In the genomic region with DNA sequence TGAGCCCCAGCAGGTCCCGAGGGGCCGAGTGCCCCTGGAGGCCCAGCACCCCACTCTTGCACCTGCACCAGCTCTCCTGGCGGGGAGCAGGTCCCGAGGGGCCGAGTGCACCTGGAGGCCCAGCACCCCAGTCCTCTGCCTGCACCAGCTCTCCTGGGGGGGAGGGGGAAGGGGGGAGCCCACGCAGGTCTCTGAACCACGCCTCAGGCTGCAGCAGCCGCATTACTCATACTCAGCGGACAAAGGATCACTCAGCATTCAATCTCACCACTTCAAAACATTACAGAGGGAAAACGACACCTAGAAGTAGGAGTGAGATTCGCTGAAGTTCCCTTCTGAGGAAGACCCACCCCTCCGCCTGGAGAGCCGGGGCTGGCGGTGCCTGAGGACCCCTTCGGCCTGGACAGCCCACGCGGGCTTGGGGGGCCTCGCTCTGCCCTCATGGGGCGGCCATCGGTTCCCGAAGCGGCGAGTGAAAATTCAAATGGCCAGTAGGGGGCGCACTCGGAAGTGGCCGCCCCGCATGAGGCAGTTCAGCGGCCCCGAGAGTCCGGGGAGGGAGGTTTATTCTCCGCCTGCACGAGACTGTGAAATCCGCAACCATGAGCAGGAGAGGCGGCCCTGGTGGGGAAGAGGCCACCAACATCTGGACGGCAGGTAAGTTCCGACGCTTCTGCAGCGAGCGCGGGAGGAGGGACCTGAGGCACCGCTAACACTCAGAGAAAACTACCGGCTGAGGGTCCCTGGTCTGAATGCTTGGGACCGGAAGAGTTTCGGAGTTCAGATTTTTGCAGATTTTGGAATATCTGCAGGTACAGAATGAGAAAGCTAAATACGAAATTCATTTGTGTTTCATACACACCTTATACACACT, we compare ENCODE assay signal across 8 cellular contexts. TPM values are rescaled to one million over a fixed set of nuclear protein-coding genes. Genes with fewer than 3 reads are reported as not detected.
DNase-seq lines count a peak whose midpoint lies in the region; ATAC-seq, FAIRE-seq and TF ChIP-seq lines count a peak whose summit lies in the region.

No MANE protein-coding gene starts in this region.

- H2AFZ ChIP-seq in Loucy (ENCODE audit: low read length) = peak overlapping the region; percentile 73; the same call in 1 of the 2 replicates

- no peaks in the 10 kb centered on the region for H3F3A ChIP-seq in Loucy (ENCODE audit: low read depth)

- no peaks in the 10 kb centered on the region for H4K20me1 ChIP-seq in Loucy (ENCODE audit: insufficient read depth, low read length, poor library complexity, severe bottlenecking)

- no peak overlapping the region for H3K4me3 ChIP-seq in Loucy (ENCODE audit: low read length, poor library complexity, severe bottlenecking)
- peak overlapping the region; percentile 26 for H3K4me3 ChIP-seq in kidney epithelial cell (ENCODE audit: low read depth, low read length)

- peak; percentile 93 for DNase-seq in GM10266 (ENCODE audit: extremely low spot score)
- peak; percentile 97 for DNase-seq in H54 (ENCODE audit: insufficient read length, low spot score)
- DNase-seq in activated CD4-positive, CD25-positive, alpha-beta regulatory T cell treated with anti-CD3 and anti-CD28 coated beads, Interleukin-2, amount 50 U/mL, for 16 hours (ENCODE audit: low read depth, low spot score) = peak; percentile 52
- peak; percentile 43 to 70 for DNase-seq in central memory CD8-positive, alpha-beta T cell (ENCODE audit: low spot score in 2 of 2)
- no peak for DNase-seq in kidney epithelial cell (ENCODE audit: low read depth)
- DNase-seq in stimulated activated CD4-positive, alpha-beta T cell treated with anti-CD3 and anti-CD28 coated beads, Interleukin-1b, Interleukin-23, amount 100 ng/mL, for 4 hours (ENCODE audit: low read depth in 2 of 2) = peak; percentile 63
- DNase-seq in pons (ENCODE audit: low spot score) = no peak

- no peak for TF ChIP-seq POLR2A in H54 (IDR thresholded peaks at IDR 0.05; ENCODE audit: low read depth, low read length)

- no peak for FAIRE-seq in H54 (lab: Jason Lieb, UNC)

- H3K9me2 ChIP-seq in Loucy (replicated peaks; ENCODE audit: low read depth, low read length) = no peaks in the 10 kb centered on the region

- H3K27ac Mint-ChIP-seq in central memory CD8-positive, alpha-beta T cell (ENCODE audit: low read depth) = no peak overlapping the region

- H3K36me3 ChIP-seq in Loucy (ENCODE audit: insufficient read depth, low read length) (no peaks in the 10 kb centered on the region), kidney epithelial cell (ENCODE audit: control insufficient read depth, insufficient read depth, low read length) (no peaks in the 10 kb centered on the region)

- H3K79me2 ChIP-seq in Loucy (ENCODE audit: insufficient read depth, low read length) = no peaks in the 10 kb centered on the region

- H3K4me3 Mint-ChIP-seq in central memory CD8-positive, alpha-beta T cell = peak overlapping the region; percentile 58

- TF ChIP-seq CTCF in GM10266 (IDR thresholded peaks at IDR 0.05; ENCODE audit: control insufficient read depth, insufficient read depth, low read depth, missing control alignments) (peak; percentile 86), Loucy (conservative IDR thresholded peaks at IDR 0.05; ENCODE audit: low read length) (peak; percentile 82), kidney epithelial cell (IDR thresholded peaks at IDR 0.05; ENCODE audit: insufficient read depth, low read length, poor library complexity, severe bottlenecking) (peak; percentile 87)

- no peaks in the 10 kb centered on the region for H3K27me3 ChIP-seq in Loucy (ENCODE audit: insufficient read depth, low read length, poor library complexity, severe bottlenecking)
- H3K27me3 ChIP-seq in kidney epithelial cell (ENCODE audit: control insufficient read depth, insufficient read depth, low read length) = no peaks in the 10 kb centered on the region

- peaks cover 1% of the 10 kb centered on the region for H3K36me3 Mint-ChIP-seq in central memory CD8-positive, alpha-beta T cell (ENCODE audit: insufficient read depth)

- H3K9ac ChIP-seq in Loucy (ENCODE audit: low read depth, low read length, poor library complexity, severe bottlenecking) = peak overlapping the region; percentile 18

- ATAC-seq in central memory CD8-positive, alpha-beta T cell (replicated peaks; ENCODE audit: extremely low read depth, poor library complexity, severe bottlenecking) = peak; percentile 64

- no peaks in the 10 kb centered on the region for H3K27me3 Mint-ChIP-seq in central memory CD8-positive, alpha-beta T cell

- H3K9me3 ChIP-seq in Loucy (ENCODE audit: insufficient read depth, low read depth, low read length) = no peaks in the 10 kb centered on the region

- H3K4me2 ChIP-seq in Loucy (ENCODE audit: low read depth, low read length, poor library complexity, severe bottlenecking) = no peak overlapping the region

- H3K4me1 Mint-ChIP-seq in central memory CD8-positive, alpha-beta T cell = peaks cover 8% of the 10 kb centered on the region

- H3K9me3 Mint-ChIP-seq in central memory CD8-positive, alpha-beta T cell = no peaks in the 10 kb centered on the region

- H3K4me1 ChIP-seq in Loucy (ENCODE audit: insufficient read depth, low read length, poor library complexity, severe bottlenecking) = peaks cover 4% of the 10 kb centered on the region

RNA-seq across cellular contexts. Expression of a gene that starts 1.1 kb away (rescaled TPM):
- total RNA-seq in kidney epithelial cell = 0.08 and 0.55 TPM in 2 replicates

RNA-seq across cellular contexts. Expression of a gene that starts 42.5 kb away (rescaled TPM):
- 0.21 TPM in 2 replicates for total RNA-seq in kidney epithelial cell

Comparison
In these comparisons a context has a peak if more than half of its experiments do, and no peak if none do; other contexts are left out.
1. DNase-seq: peak in GM10266 (single experiment), H54 (single experiment), activated CD4-positive, CD25-positive, alpha-beta regulatory T cell treated with anti-CD3 and anti-CD28 coated beads, Interleukin-2, amount 50 U/mL, for 16 hours (single experiment), central memory CD8-positive, alpha-beta T cell (2 of 2) and stimulated activated CD4-positive, alpha-beta T cell treated with anti-CD3 and anti-CD28 coated beads, Interleukin-1b, Interleukin-23, amount 100 ng/mL, for 4 hours (2 of 2); none in kidney epithelial cell (single experiment) and pons (single experiment).
2. Peak in every context shown above with its lines, with median percentiles within 50 percentile points of each other: CTCF ChIP-seq.